In genomic region chr2:77604953-77605947, GRCh38 we compare ENCODE assay signal across 25 cellular contexts.
DNase-seq lines count a peak whose midpoint lies in the region; ATAC-seq, FAIRE-seq and TF ChIP-seq lines count a peak whose summit lies in the region.
"Had no signal": no experiment of that assay in that cellular context is flagged by ENCODE, and none has a peak within 500 bp of the region (broad histone marks: within the 10 kb centered on the region; RNA-seq: fewer than 3 reads in every experiment).

No MANE protein-coding gene starts in this region.

- FAIRE-seq in RCC 7860 (lab: Jason Lieb, UNC) (no peak), HepG2 (lab: Jason Lieb, UNC) (no peak), small intestine (lab: Jason Lieb, UNC) (no peak)
- FAIRE-seq: G401.6, GM12892, GM18507, H1 had no signal

- no peaks in the 10 kb centered on the region for H3K79me2 ChIP-seq in HepG2 (ENCODE audit: insufficient read depth, low read length)

- H3K4me1 ChIP-seq in HepG2 (ENCODE audit: insufficient read depth, low read length) (peaks cover 14% of the 10 kb centered on the region), small intestine (ENCODE audit: control insufficient read depth in 2 of 2, insufficient read depth in 1 of 2, low read depth in 1 of 2, low read length in 1 of 2) (no peaks in the 10 kb centered on the region)
- H3K4me1 ChIP-seq: BLaER1 had no signal

- 1% methylated on average over 3 of the region's 3 CpGs for WGBS in HepG2 (ENCODE audit: low lambda C conversion rate)
- WGBS in small intestine, 3 donors = 35 to 53% (median 50%) methylated on average over 3 of the region's 3 CpGs

- no peak overlapping the region for H3K9ac ChIP-seq in HepG2 (ENCODE audit: insufficient read depth, low read depth, low read length)
- H3K9ac ChIP-seq: BLaER1 had no signal

- intact Hi-C loops in HepG2 (cut with micrococcal nuclease; ENCODE audit: unreplicated experiment) = no loop called here

- POLR2A ChIA-PET in HepG2 (lab: Yijun Ruan, JAX) = no interaction called here

- no peak overlapping the region for H3K27ac Mint-ChIP-seq in nephron progenitor cell
- H3K27ac Mint-ChIP-seq: CD4-positive, alpha-beta T cell; T-cell had no signal

- no peak overlapping the region for H2AFZ ChIP-seq in HepG2 (ENCODE audit: low read length)
- H2AFZ ChIP-seq: PC-9 had no signal

- no peaks in the 10 kb centered on the region for H3K9me3 Mint-ChIP-seq in nephron progenitor cell

- H3K27ac ChIP-seq in HepG2 (ENCODE audit: extremely low read length, insufficient read depth, low read length) (no peak overlapping the region), small intestine (ENCODE audit: low read depth in 1 of 2, low read length in 1 of 2) (no peak overlapping the region)
- H3K27ac ChIP-seq: BLaER1, PC-9 had no signal

- CTCF ChIA-PET in HepG2 (lab: Yijun Ruan, JAX; ENCODE audit: low intra/inter-chr PET ratio, low total read pairs) = no interaction called here

- peak; percentile 84 for ATAC-seq in HepG2
- ATAC-seq: HCT116, T-cell had no signal

- no peak overlapping the region for H3K4me3 Mint-ChIP-seq in nephron progenitor cell
- H3K4me3 Mint-ChIP-seq: CD4-positive, alpha-beta T cell; T-cell had no signal

- H3K9me3 ChIP-seq in HepG2 (ENCODE audit: low read length) (no peaks in the 10 kb centered on the region), small intestine (ENCODE audit: control insufficient read depth, low read depth) (no peaks in the 10 kb centered on the region)
- H3K9me3 ChIP-seq: BLaER1 had no signal

- H3K4me1 Mint-ChIP-seq in nephron progenitor cell = no peaks in the 10 kb centered on the region
- H3K4me1 Mint-ChIP-seq: T-cell had no signal

- H3K4me2 ChIP-seq in HepG2 (ENCODE audit: low read depth, low read length) = no peak overlapping the region
- H3K4me2 ChIP-seq: BLaER1, PC-9 had no signal

- TF ChIP-seq CTCF in HepG2 (CRISPR knock-in tag; IDR thresholded peaks at IDR 0.05) = no peak
- TF ChIP-seq CTCF in nephron progenitor cell (IDR thresholded peaks at IDR 0.05) = no peak

- no peaks in the 10 kb centered on the region for H3K36me3 Mint-ChIP-seq in nephron progenitor cell (ENCODE audit: low read depth)
- H3K36me3 Mint-ChIP-seq: T-cell had no signal

- peak; percentile 66 for DNase-seq in Caki2 (ENCODE audit: low read depth)
- peak; percentile 20 for DNase-seq in RCC 7860 (ENCODE audit: low spot score)
- DNase-seq in HepG2 (ENCODE audit: low spot score) = peak; percentile 66
- peak; percentile 48 for DNase-seq in small intestine
- DNase-seq in AML-193 (lab: John Stamatoyannopoulos, UW) = no peak
- no peak for DNase-seq in NCI-H2029 (lab: John Stamatoyannopoulos, UW)
- DNase-seq in nephron progenitor cell = no peak
- DNase-seq: CD4-positive, alpha-beta T cell; COR-L47; KG1; NCI-H1092 treated with DMSO at 0.1 percent for 48 hours; NCI-H1436 treated with DMSO at 0.1 percent for 48 hours; NCI-H1930; NCI-H2227 treated with DMSO at 0.1 percent for 48 hours; NCI-H510A; NCI-H748 treated with DMSO at 0.1 percent for 48 hours; PC-9; SIG-M5; T-cell had no signal

- TF ChIP-seq POLR2A in HepG2 (IDR thresholded peaks at IDR 0.05; ENCODE audit: insufficient read depth in 1 of 2, low read depth in 2 of 2, low read length in 2 of 2) = no peak

- TF ChIP-seq RAD21 in HepG2 (CRISPR knock-in tag; IDR thresholded peaks at IDR 0.05) = no peak

- no peaks in the 10 kb centered on the region for H3K36me3 ChIP-seq in HepG2 (replicated peaks in 1 of 2; ENCODE audit: control insufficient read depth in 1 of 2, insufficient read depth in 2 of 2, low read length in 2 of 2)
- no peaks in the 10 kb centered on the region for H3K36me3 ChIP-seq in small intestine (ENCODE audit: control insufficient read depth in 2 of 2, insufficient read depth in 2 of 2, low read length in 2 of 2)
- H3K36me3 ChIP-seq: BLaER1 had no signal

- H3K4me3 ChIP-seq in HepG2 (replicated peaks in 1 of 3; ENCODE audit: insufficient read depth in 1 of 3, low read depth in 2 of 3, low read length in 3 of 3) = no peak overlapping the region
- H3K4me3 ChIP-seq in small intestine (ENCODE audit: low read depth in 1 of 2, low read length in 2 of 2) = no peak overlapping the region
- H3K4me3 ChIP-seq: BLaER1, PC-9 had no signal

- peak in 1 of 2 experiments; percentile 45; a peak in 2 of 4 replicates for TF ChIP-seq EP300 in HepG2 (IDR thresholded peaks at IDR 0.05; ENCODE audit: low read depth in 2 of 2, low read length in 2 of 2)
- no peak for TF ChIP-seq EP300 in HepG2 (CRISPR knock-in tag; IDR thresholded peaks at IDR 0.05; ENCODE audit: borderline replicate concordance)

- H3K27me3 Mint-ChIP-seq in nephron progenitor cell (ENCODE audit: low read depth, poor library complexity) = no peaks in the 10 kb centered on the region
- H3K27me3 Mint-ChIP-seq: CD4-positive, alpha-beta T cell; T-cell had no signal

- no peaks in the 10 kb centered on the region for H3K27me3 ChIP-seq in HepG2 (ENCODE audit: control insufficient read depth in 1 of 2, insufficient read depth in 2 of 2, low read length in 2 of 2)
- no peaks in the 10 kb centered on the region for H3K27me3 ChIP-seq in small intestine (ENCODE audit: control insufficient read depth in 2 of 2, insufficient read depth in 2 of 2, low read length in 2 of 2)
- H3K27me3 ChIP-seq: BLaER1 had no signal

- no TSS peak for BruUV-seq in HepG2 (replicated peaks; lab: Mats Ljungman, UMichigan)

- in situ Hi-C loops in Caki2 (cut with HindIII; ENCODE audit: low pct_unique_long_range_greater_than_20kb, low sequenced_read_pairs) (no loop called here), HepG2 (cut with HindIII; ENCODE audit: extremely low pct_ligation_motif_present, low pct_unique_long_range_greater_than_20kb) (no loop called here)

- H4K20me1 ChIP-seq in HepG2 (ENCODE audit: insufficient read depth, low read length) = no peaks in the 10 kb centered on the region
- H4K20me1 ChIP-seq: BLaER1 had no signal

TF ChIP-seq in HepG2, 621 proteins besides CTCF, POLR2A, EP300 and RAD21 (continues in another document):
- TF ChIP-seq RFX5 (IDR thresholded peaks at IDR 0.05; ENCODE audit: low read depth, low read length) (no peak), NFYC (CRISPR knock-in tag; IDR thresholded peaks at IDR 0.05) (no peak), ZNF256 (CRISPR knock-in tag; conservative IDR thresholded peaks at IDR 0.05) (no peak), ZNF550 (CRISPR knock-in tag; IDR thresholded peaks at IDR 0.05; ENCODE audit: borderline replicate concordance) (no peak), HOXA7 (CRISPR knock-in tag; IDR thresholded peaks at IDR 0.05) (no peak), FOXP1 (IDR thresholded peaks at IDR 0.05) (peak; percentile 73; the same call in 1 of the 2 replicates), FOXP1 (CRISPR knock-in tag; IDR thresholded peaks at IDR 0.05) (peak; percentile 95), ATRX (CRISPR knock-in tag; IDR thresholded peaks at IDR 0.05; ENCODE audit: borderline replicate concordance) (no peak), ZNF547 (CRISPR knock-in tag; IDR thresholded peaks at IDR 0.05) (no peak), GFI1 (CRISPR knock-in tag; IDR thresholded peaks at IDR 0.05; ENCODE audit: borderline replicate concordance) (0 out of 2 replicates have a peak, but pooled peaks have one; percentile 35), ELF1 (CRISPR knock-in tag; IDR thresholded peaks at IDR 0.05) (no peak), CBX2 (IDR thresholded peaks at IDR 0.05; ENCODE audit: low read depth, low read length) (no peak), CBX2 (CRISPR knock-in tag; IDR thresholded peaks at IDR 0.05; ENCODE audit: low read depth) (no peak), SOX6 (IDR thresholded peaks at IDR 0.05) (no peak), SOX6 (CRISPR knock-in tag; IDR thresholded peaks at IDR 0.05) (peak; percentile 95), ATF4 (CRISPR knock-in tag; IDR thresholded peaks at IDR 0.05) (peak in 1 of 2 experiments; percentile 55; a peak in 1 of 4 replicates), FOXJ3 (CRISPR knock-in tag; IDR thresholded peaks at IDR 0.05; ENCODE audit: borderline replicate concordance) (peak; percentile 24; the same call in 1 of the 2 replicates), ZNF720 (CRISPR knock-in tag; IDR thresholded peaks at IDR 0.05) (no peak), AKAP8 (CRISPR knock-in tag; IDR thresholded peaks at IDR 0.05) (no peak)
- TF ChIP-seq, protein P1, sequence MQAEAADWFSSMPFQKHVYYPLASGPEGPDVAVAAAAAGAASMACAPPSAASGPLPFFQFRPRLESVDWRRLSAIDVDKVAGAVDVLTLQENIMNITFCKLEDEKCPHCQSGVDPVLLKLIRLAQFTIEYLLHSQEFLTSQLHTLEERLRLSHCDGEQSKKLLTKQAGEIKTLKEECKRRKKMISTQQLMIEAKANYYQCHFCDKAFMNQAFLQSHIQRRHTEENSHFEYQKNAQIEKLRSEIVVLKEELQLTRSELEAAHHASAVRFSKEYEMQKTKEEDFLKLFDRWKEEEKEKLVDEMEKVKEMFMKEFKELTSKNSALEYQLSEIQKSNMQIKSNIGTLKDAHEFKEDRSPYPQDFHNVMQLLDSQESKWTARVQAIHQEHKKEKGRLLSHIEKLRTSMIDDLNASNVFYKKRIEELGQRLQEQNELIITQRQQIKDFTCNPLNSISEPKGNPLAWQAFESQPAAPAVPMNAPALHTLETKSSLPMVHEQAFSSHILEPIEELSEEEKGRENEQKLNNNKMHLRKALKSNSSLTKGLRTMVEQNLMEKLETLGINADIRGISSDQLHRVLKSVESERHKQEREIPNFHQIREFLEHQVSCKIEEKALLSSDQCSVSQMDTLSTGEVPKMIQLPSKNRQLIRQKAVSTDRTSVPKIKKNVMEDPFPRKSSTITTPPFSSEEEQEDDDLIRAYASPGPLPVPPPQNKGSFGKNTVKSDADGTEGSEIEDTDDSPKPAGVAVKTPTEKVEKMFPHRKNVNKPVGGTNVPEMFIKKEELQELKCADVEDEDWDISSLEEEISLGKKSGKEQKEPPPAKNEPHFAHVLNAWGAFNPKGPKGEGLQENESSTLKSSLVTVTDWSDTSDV (CRISPR knock-in tag; IDR thresholded peaks at IDR 0.05) = no peak

Comparison
In these comparisons a context has a peak if more than half of its experiments do, and no peak if none do; other contexts are left out.
1. DNase-seq: peak in Caki2 (single experiment), RCC 7860 (single experiment), HepG2 (single experiment) and small intestine (single experiment); none in AML-193 (0 of 2), NCI-H2029 (single experiment) and nephron progenitor cell (single experiment).